Comparison of ENCODE assay signal across 14 cellular contexts in genomic region chr19:4707956-4708650, GRCh38. TPM values are rescaled to one million over a fixed set of nuclear protein-coding genes. Genes with fewer than 3 reads are reported as not detected.
DNase-seq lines count a peak whose midpoint lies in the region; ATAC-seq, FAIRE-seq and TF ChIP-seq lines count a peak whose summit lies in the region.
"Had no signal": no experiment of that assay in that cellular context is flagged by ENCODE, and none has a peak within 500 bp of the region (broad histone marks: within the 10 kb centered on the region; RNA-seq: fewer than 3 reads in every experiment).

No MANE protein-coding gene starts in this region.

- H3K4me3 ChIP-seq in GM12878 (no peak overlapping the region), heart right ventricle (no peak overlapping the region), rectal smooth muscle tissue (ENCODE audit: low read length) (no peak overlapping the region)
- H3K4me3 ChIP-seq: BLaER1, SK-N-MC had no signal

- H4K20me1 ChIP-seq in GM12878 (ENCODE audit: control insufficient read depth, insufficient read depth), result no peaks in the 10 kb centered on the region

- H3K79me2 ChIP-seq in GM12878 (ENCODE audit: control insufficient read depth, insufficient read depth, low read length), result no peaks in the 10 kb centered on the region

- FAIRE-seq in GM12878 (lab: Jason Lieb, UNC), result no peak

- SMC1A ChIA-PET in GM12878 (lab: Charles Lee; ENCODE audit: uncharacterized antibody, unreplicated experiment), result no interaction called here

- intact Hi-C loops in GM12878 (cut with micrococcal nuclease; ENCODE audit: unreplicated experiment), result loop anchor here (2.0 kb wide), 1 partner anchor 37 kb away; the partner anchor contains the start of gene MYDGF
- intact Hi-C loops in heart right ventricle (cut with DNase I), result no loop called here

- H3K9ac ChIP-seq in GM12878 (ENCODE audit: control insufficient read depth, insufficient read depth, low read length), result no peak overlapping the region
- no peak overlapping the region for H3K9ac ChIP-seq in rectal smooth muscle tissue (ENCODE audit: low read length)
- H3K9ac ChIP-seq: BLaER1 had no signal

- no peak for TF ChIP-seq CTCF in GM12878 (IDR thresholded peaks at IDR 0.05 in 2 of 3, conservative IDR thresholded peaks at IDR 0.05 in 1 of 3; ENCODE audit: control insufficient read depth in 2 of 3, extremely low read depth in 1 of 3, insufficient read depth in 1 of 3, low read depth in 3 of 3, low read length in 3 of 3)
- TF ChIP-seq CTCF in heart right ventricle (IDR thresholded peaks at IDR 0.05), result no peak

- H3K36me3 ChIP-seq in GM12878 (ENCODE audit: control insufficient read depth in 2 of 2, insufficient read depth in 2 of 2, low read length in 1 of 2), result peaks cover 2 to 24% of the 10 kb centered on the region in 2 experiments; a peak in 3 of 4 replicates
- peaks cover 2 to 85% (median 42%) of the 10 kb centered on the region in 9 donors for H3K36me3 ChIP-seq in heart right ventricle
- peaks cover 17% of the 10 kb centered on the region for H3K36me3 ChIP-seq in rectal smooth muscle tissue (ENCODE audit: control insufficient read depth, insufficient read depth, low read length)

- DNase-seq in EH (ENCODE audit: low read depth) (peak; percentile 66), GM12878 (ENCODE audit: low read depth, low spot score) (no peak), heart right ventricle (peak; percentile 48 to 61), substantia nigra (lab: John Stamatoyannopoulos, UW) (no peak), mucosa of gallbladder (ENCODE audit: low spot score) (no peak)
- no peak for DNase-seq in activated effector memory CD4-positive, alpha-beta T cell treated with anti-CD3 and anti-CD28 coated beads, Interleukin-2, amount 50 U/mL, for 16 hours
- no peak for DNase-seq in effector CD8-positive, alpha-beta T cell (lab: John Stamatoyannopoulos, UW)
- DNase-seq: activated CD4-positive, alpha-beta T cell treated with anti-CD3 and anti-CD28 coated beads for 4 hours; activated gamma-delta T cell treated with Interleukin-2 at 50 U/mL for 16 hours; GF-D8 had no signal

- WGBS in GM12878 (ENCODE audit: insufficient coverage, insufficient replicate concordance, low lambda C conversion rate, missing lambda C conversion rate), result 97% methylated on average over 10 of the region's 10 CpGs
- 61 to 70% methylated on average over 10 of the region's 10 CpGs for WGBS in heart right ventricle, 2 donors

- H3K4me1 ChIP-seq in GM12878 (ENCODE audit: control insufficient read depth, insufficient read depth, low read length) (peaks cover 17% of the 10 kb centered on the region), heart right ventricle (peaks cover 13 to 54% (median 44%) of the 10 kb centered on the region in 9 donors), rectal smooth muscle tissue (ENCODE audit: control insufficient read depth, insufficient read depth, low read length) (peaks cover 8% of the 10 kb centered on the region)

- in situ Hi-C loops in GM12878 (cut with MboI), result no loop called here

- H3K4me2 ChIP-seq in GM12878 (ENCODE audit: control insufficient read depth, insufficient read depth), result no peak overlapping the region
- H3K4me2 ChIP-seq: BLaER1 had no signal

- no peak for TF ChIP-seq RAD21 in GM12878 (IDR thresholded peaks at IDR 0.05; ENCODE audit: insufficient read depth, low read depth, low read length)

- H3K27me3 ChIP-seq in GM12878 (replicated peaks in 1 of 2; ENCODE audit: control insufficient read depth in 2 of 2, insufficient read depth in 2 of 2, low read length in 1 of 2) (no peaks in the 10 kb centered on the region), heart right ventricle (no peaks in the 10 kb centered on the region), rectal smooth muscle tissue (ENCODE audit: control insufficient read depth, insufficient read depth, low read length) (no peaks in the 10 kb centered on the region)
- H3K27me3 ChIP-seq: BLaER1, neutrophil had no signal

- POLR2A ChIA-PET in GM12878 (lab: Charles Lee), result no interaction called here

- RAD21 ChIA-PET in GM12878 (lab: Charles Lee; ENCODE audit: unreplicated experiment), result no interaction called here

- H3K9me3 ChIP-seq in GM12878 (replicated peaks; ENCODE audit: control insufficient read depth, insufficient read depth, low read length) (no peaks in the 10 kb centered on the region), heart right ventricle (no peaks in the 10 kb centered on the region)
- H3K9me3 ChIP-seq: BLaER1, neutrophil had no signal

- CTCF ChIA-PET in GM12878 (lab: Yijun Ruan, JAX), result no interaction called here

- TSS peak; percentile 35 for BruUV-seq in GM12878 (replicated peaks; lab: Mats Ljungman, UMichigan)

- no peak overlapping the region for H2AFZ ChIP-seq in GM12878 (ENCODE audit: control insufficient read depth, low read depth, low read length)

- H3K27ac ChIP-seq in GM12878 (ENCODE audit: control insufficient read depth, insufficient read depth), result no peak overlapping the region
- peak overlapping the region; percentile 15 to 88 (median 73) for H3K27ac ChIP-seq in heart right ventricle
- H3K27ac ChIP-seq in rectal smooth muscle tissue (ENCODE audit: low read depth, low read length), result peak overlapping the region; percentile 48
- no peak overlapping the region for H3K27ac ChIP-seq in substantia nigra (ENCODE audit: low read depth, low read length, poor library complexity, severe bottlenecking)
- H3K27ac ChIP-seq: BLaER1, neutrophil, SK-N-MC had no signal

- no peak for ATAC-seq in GM12878
- ATAC-seq in heart right ventricle, result peak; percentile 54 to 87 (median 66)

- no peak for TF ChIP-seq EP300 in GM12878 (IDR thresholded peaks at IDR 0.05; ENCODE audit: borderline replicate concordance in 1 of 2, control insufficient read depth in 1 of 2, low read depth in 2 of 2, low read length in 2 of 2)

- no peak for TF ChIP-seq POLR2A in GM12878 (IDR thresholded peaks at IDR 0.05; ENCODE audit: low read depth, low read length)

TF ChIP-seq in GM12878, 131 proteins besides CTCF, POLR2A, EP300 and RAD21 (continues in another document):
- TF ChIP-seq NFIC (IDR thresholded peaks at IDR 0.05; ENCODE audit: low read depth, low read length) (no peak), RB1 (IDR thresholded peaks at IDR 0.05; ENCODE audit: borderline replicate concordance) (no peak), PML (IDR thresholded peaks at IDR 0.05; ENCODE audit: low read length) (no peak), BCL3 (IDR thresholded peaks at IDR 0.05; ENCODE audit: borderline replicate concordance, insufficient read depth, low read depth, low read length, poor library complexity, severe bottlenecking) (no peak), TARDBP (IDR thresholded peaks at IDR 0.05; ENCODE audit: borderline replicate concordance) (no peak), TCF12 (IDR thresholded peaks at IDR 0.05; ENCODE audit: low read depth, low read length) (no peak)

RNA-seq across cellular contexts. Expression of gene DPP9, which starts 15.5 kb away (rescaled TPM):
- total RNA-seq in GM12878 (2013; cell fraction: nucleolus; rRNA removed), result 114 and 131 TPM in 2 replicates
- total RNA-seq in GM12878 (2014; rRNA removed), result 32.3 and 35.7 TPM in 2 replicates
- 14.9 and 15.2 TPM in 2 replicates for total RNA-seq in GM12878 (2014; rRNA removed; fragmentation: Illumina TruSeq; extraction: Trizol)
- 54.5 and 58.6 TPM in 2 replicates for total RNA-seq in GM12878 (2021)
- polyA plus RNA-seq in GM12878 (2011; ENCODE audit: low read depth), result 7.2 TPM
- 4.5 and 10.0 TPM in 2 replicates for polyA plus RNA-seq in GM12878 (2011; rRNA removed)
- polyA plus RNA-seq in GM12878 (2011; cell fraction: cytosol; rRNA removed), result 13.7 and 15.7 TPM in 2 replicates
- polyA plus RNA-seq in GM12878 (2011; cell fraction: nucleus; rRNA removed), result 30.1 and 56.0 TPM in 2 replicates
- 22.3 and 28.0 TPM in 2 replicates for polyA plus RNA-seq in GM12878 (2012)
- 11.4 and 24.1 TPM in 2 replicates for polyA plus RNA-seq in GM12878 (2014; fragmentation: Illumina TruSeq; extraction: Trizol)
- 1 to 10 TPM in 1 of 2 experiments, under 1 TPM in 1; 0.64 to 1.2 TPM for polyA plus RNA-seq in GM12878 (2014; fragmentation: Nextera tagmentation; extraction: Ambion mirVana)
- 31.0 and 40.9 TPM in 2 replicates for polyA plus RNA-seq in GM12878 (2014; rRNA removed)
- polyA plus RNA-seq in GM12878 (2016; fragmentation: Nextera tagmentation; extraction: Ambion mirVana), result 10 to 100 TPM; 50.6 to 52.9 TPM
- polyA minus RNA-seq in GM12878 (2011; rRNA and poly(A)+ RNA removed), result 13.0 and 18.5 TPM in 2 replicates
- polyA minus RNA-seq in GM12878 (2011; cell fraction: cytosol; rRNA and poly(A)+ RNA removed), result 13.9 and 19.4 TPM in 2 replicates
- polyA minus RNA-seq in GM12878 (2011; cell fraction: nucleus; rRNA and poly(A)+ RNA removed), result 23.8 and 35.4 TPM in 2 replicates
- 10 to 100 TPM; 34.2 to 52.2 (median 45.0) TPM for total RNA-seq in heart right ventricle
- polyA plus RNA-seq in heart right ventricle, result 10 to 100 TPM; 34.0 to 42.2 TPM
- total RNA-seq in mucosa of gallbladder, result 62.8 TPM

RNA-seq across cellular contexts. Expression of gene MYDGF, which starts 38.0 kb away (rescaled TPM):
- 25.3 and 26.6 TPM in 2 replicates for total RNA-seq in GM12878 (2013; cell fraction: nucleolus; rRNA removed)
- total RNA-seq in GM12878 (2014; rRNA removed), result 68.7 and 83.5 TPM in 2 replicates
- total RNA-seq in GM12878 (2014; rRNA removed; fragmentation: Illumina TruSeq; extraction: Trizol), result 46.0 and 50.2 TPM in 2 replicates
- total RNA-seq in GM12878 (2021), result 57.4 and 64.7 TPM in 2 replicates
- polyA plus RNA-seq in GM12878 (2011; ENCODE audit: low read depth), result 61.8 TPM
- polyA plus RNA-seq in GM12878 (2011; rRNA removed), result 31.3 and 45.6 TPM in 2 replicates
- polyA plus RNA-seq in GM12878 (2011; cell fraction: cytosol; rRNA removed), result 72.7 and 135 TPM in 2 replicates
- 44.9 and 47.5 TPM in 2 replicates for polyA plus RNA-seq in GM12878 (2011; cell fraction: nucleus; rRNA removed)
- 111 and 140 TPM in 2 replicates for polyA plus RNA-seq in GM12878 (2012)
- 17.9 and 39.1 TPM in 2 replicates for polyA plus RNA-seq in GM12878 (2014; fragmentation: Illumina TruSeq; extraction: Trizol)
- 10 to 100 TPM in 1 of 2 experiments, 1 to 10 TPM in 1; 2.3 to 18.5 TPM for polyA plus RNA-seq in GM12878 (2014; fragmentation: Nextera tagmentation; extraction: Ambion mirVana)
- 92.8 and 96.7 TPM in 2 replicates for polyA plus RNA-seq in GM12878 (2014; rRNA removed)
- 100 to 1,000 TPM; 183 to 196 TPM for polyA plus RNA-seq in GM12878 (2016; fragmentation: Nextera tagmentation; extraction: Ambion mirVana)
- polyA minus RNA-seq in GM12878 (2011; rRNA and poly(A)+ RNA removed), result 15.4 and 26.8 TPM in 2 replicates
- polyA minus RNA-seq in GM12878 (2011; cell fraction: cytosol; rRNA and poly(A)+ RNA removed), result 14.0 and 15.4 TPM in 2 replicates
- polyA minus RNA-seq in GM12878 (2011; cell fraction: nucleus; rRNA and poly(A)+ RNA removed), result 7.4 and 12.1 TPM in 2 replicates
- total RNA-seq in heart right ventricle, result 10 to 100 TPM; 14.2 to 48.5 (median 21.1) TPM
- 100 to 1,000 TPM in 1 of 2 donors, 10 to 100 TPM in 1; 28.2 to 211 TPM for polyA plus RNA-seq in heart right ventricle
- 77.4 TPM for total RNA-seq in mucosa of gallbladder

Comparison
In these comparisons a context has a peak if more than half of its experiments do, and no peak if none do; other contexts are left out.
1. DNase-seq: peak in EH (single experiment) and heart right ventricle (2 of 2); none in GM12878 (single experiment), activated effector memory CD4-positive, alpha-beta T cell treated with anti-CD3 and anti-CD28 coated beads, Interleukin-2, amount 50 U/mL, for 16 hours (single experiment), substantia nigra (0 of 49), effector CD8-positive, alpha-beta T cell (single experiment) and mucosa of gallbladder (single experiment).
2. H3K27ac ChIP-seq: peak in heart right ventricle (10 of 10) and rectal smooth muscle tissue (single experiment); none in GM12878 (single experiment) and substantia nigra (single experiment).